In the genomic region with DNA sequence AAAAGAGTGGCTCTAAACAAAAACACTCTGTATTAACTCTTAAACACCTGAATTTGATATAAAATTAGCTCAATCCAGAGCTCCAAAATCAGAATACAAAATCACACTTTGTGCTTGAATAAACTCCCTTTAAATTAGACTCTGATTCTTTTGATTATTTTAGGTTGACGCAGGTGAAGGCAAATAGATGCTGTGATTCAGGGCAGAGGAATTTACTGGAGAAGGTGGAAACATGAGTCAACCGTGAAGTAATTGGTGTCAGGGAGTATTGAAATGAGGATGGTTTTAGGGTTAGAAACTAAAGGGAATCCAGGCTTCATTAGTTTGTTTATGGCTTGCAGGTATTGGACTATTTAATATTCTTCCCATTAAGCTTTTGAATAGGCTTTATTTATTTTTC, we compare ENCODE assay signal across 23 cellular contexts. TPM values are rescaled to one million over a fixed set of nuclear protein-coding genes. Genes with fewer than 3 reads are reported as not detected.
A peak's percentile ranks its signal among the peaks of the same experiment; 100 is the strongest.
DNase-seq lines count a peak whose midpoint lies in the region; ATAC-seq, FAIRE-seq and TF ChIP-seq lines count a peak whose summit lies in the region.
"Had no signal": no experiment of that assay in that cellular context is flagged by ENCODE, and none has a peak within 500 bp of the region (broad histone marks: within the 10 kb centered on the region; RNA-seq: fewer than 3 reads in every experiment).

No MANE protein-coding gene starts in this region.

- no peaks in the 10 kb centered on the region for H3K79me2 ChIP-seq in hepatocyte

- no peaks in the 10 kb centered on the region for H3K27me3 ChIP-seq in hepatocyte

- no peaks in the 10 kb centered on the region for H3K9me3 ChIP-seq in hepatocyte (ENCODE audit: low read depth)

- H3K9me2 ChIP-seq in hepatocyte (replicated peaks; ENCODE audit: insufficient read depth) = no peaks in the 10 kb centered on the region

- POLR2A ChIA-PET in RWPE1 (lab: Yijun Ruan, JAX; ENCODE audit: low non-redundant PET) = no interaction called here

- H3K4me2 ChIP-seq in hepatocyte = no peak overlapping the region
- H3K4me2 ChIP-seq: smooth muscle cell had no signal

- TF ChIP-seq CTCF in RWPE1 (conservative IDR thresholded peaks at IDR 0.05; ENCODE audit: low read depth) = no peak
- TF ChIP-seq CTCF in hepatocyte (IDR thresholded peaks at IDR 0.05; ENCODE audit: poor library complexity) = no peak

- CTCF ChIA-PET in RWPE1 (lab: Yijun Ruan, JAX) = interaction anchor here (1.2 kb wide), 1 partner anchor 42 kb away, joined by 10 read pairs; no protein-coding TSS in a partner anchor

- DNase-seq in SIG-M5 treated with dmso at 0.1 percent for 504 hours (lab: John Stamatoyannopoulos, UW; ENCODE audit: unreplicated experiment) = peak; percentile 8
- no peak for DNase-seq in SIG-M5 (lab: John Stamatoyannopoulos, UW)
- peak; percentile 78 for DNase-seq in RWPE1 (ENCODE audit: low spot score)
- peak; percentile 27 for DNase-seq in hepatocyte (ENCODE audit: low spot score)
- peak; percentile 47 for DNase-seq in urothelium cell line (ENCODE audit: low spot score)
- no peak for DNase-seq in stimulated activated naive CD4-positive, alpha-beta T cell treated with Interleukin-2 at 50 U/mL for 16 hours (lab: John Stamatoyannopoulos, UW)
- DNase-seq: activated CD4-positive, CD25-positive, alpha-beta regulatory T cell treated with anti-CD3 and anti-CD28 coated beads, Interleukin-2, amount 50 U/mL, for 72 hours; activated CD8-positive, alpha-beta T cell treated with anti-CD3 and anti-CD28 coated beads for 36 hours; activated gamma-delta T cell; activated T-cell treated with anti-CD3 and anti-CD28 coated beads for 4 hours; cortex of kidney; GOT3; KBM-7; NCI-H2171 treated with DMSO at 0.1 percent for 48 hours; NCI-H526; stimulated activated naive CD4-positive, alpha-beta T cell had no signal

- 25% methylated on average over 2 of the region's 2 CpGs for WGBS in hepatocyte (ENCODE audit: low lambda C conversion rate, missing lambda C conversion rate)

- H3K36me3 ChIP-seq in hepatocyte (replicated peaks; ENCODE audit: insufficient read depth, low read depth) = no peaks in the 10 kb centered on the region

- H3K4me3 ChIP-seq in hepatocyte = no peak overlapping the region
- H3K4me3 ChIP-seq: smooth muscle cell had no signal

- no peaks in the 10 kb centered on the region for H3K4me1 ChIP-seq in hepatocyte (ENCODE audit: insufficient read depth)

- peak overlapping the region; percentile 49; the same call in 1 of the 2 replicates for H3K27ac ChIP-seq in RWPE1
- peak overlapping the region; percentile 11 for H3K27ac ChIP-seq in hepatocyte
- H3K27ac ChIP-seq: 22Rv1 had no signal

- H4K20me1 ChIP-seq in hepatocyte (ENCODE audit: insufficient read depth, poor library complexity, severe bottlenecking) = no peaks in the 10 kb centered on the region

- no peak for ATAC-seq in HG03469 (IDR thresholded peaks at IDR 0.05; ENCODE audit: unreplicated experiment)
- ATAC-seq in GM18873 (IDR thresholded peaks at IDR 0.05; ENCODE audit: low FRiP score, unreplicated experiment) = no peak
- ATAC-seq: activated CD8-positive, alpha-beta T cell treated with anti-CD3 and anti-CD28 coated beads for 36 hours had no signal

- no peak for FAIRE-seq in urothelium cell line (lab: Jason Lieb, UNC)
- FAIRE-seq: TTC549 had no signal

- H2AFZ ChIP-seq in hepatocyte = no peak overlapping the region

RNA-seq across cellular contexts. Expression of gene TEKT1, which starts 37.0 kb away (rescaled TPM):
- 0.07 TPM in 1 of 2 replicates, not detected in the other for total RNA-seq in hepatocyte
- not detected in 2 replicates for polyA plus RNA-seq in hepatocyte
- total RNA-seq: activated CD8-positive, alpha-beta T cell treated with anti-CD3 and anti-CD28 coated beads for 36 hours; lung microvascular endothelial cell; smooth muscle cell had no signal
- polyA plus RNA-seq: adipose tissue, smooth muscle cell had no signal

Comparison
In these comparisons a context has a peak if more than half of its experiments do, and no peak if none do; other contexts are left out.
1. DNase-seq: peak in SIG-M5 treated with dmso at 0.1 percent for 504 hours (single experiment), RWPE1 (single experiment), hepatocyte (single experiment) and urothelium cell line (single experiment); none in SIG-M5 (single experiment) and stimulated activated naive CD4-positive, alpha-beta T cell treated with Interleukin-2 at 50 U/mL for 16 hours (single experiment).